16 cellular contexts compared by ENCODE assay signal in genomic region chr5:50922942-50923767, GRCh38.
DNase-seq lines count a peak whose midpoint lies in the region; ATAC-seq and TF ChIP-seq lines count a peak whose summit lies in the region.
"Had no signal": no experiment of that assay in that cellular context is flagged by ENCODE, and none has a peak within 500 bp of the region (broad histone marks: within the 10 kb centered on the region; RNA-seq: fewer than 3 reads in every experiment).

No MANE protein-coding gene starts in this region.

- no peak for ATAC-seq in GM19463 (IDR thresholded peaks at IDR 0.05; ENCODE audit: unreplicated experiment)

- no peaks in the 10 kb centered on the region for H3K4me1 Mint-ChIP-seq in endodermal cell
- H3K4me1 Mint-ChIP-seq in osteocyte (ENCODE audit: unreplicated experiment): no peaks in the 10 kb centered on the region

- H3K36me3 Mint-ChIP-seq in endodermal cell (ENCODE audit: low read depth) (no peaks in the 10 kb centered on the region), osteocyte (ENCODE audit: unreplicated experiment) (no peaks in the 10 kb centered on the region)

- H3K27ac Mint-ChIP-seq in endodermal cell (no peak overlapping the region), osteocyte (ENCODE audit: unreplicated experiment) (no peak overlapping the region)
- H3K27ac Mint-ChIP-seq: HFFc6 had no signal

- 95% methylated on average over 25 to 34 of the region's 34 CpGs for WGBS in endodermal cell (ENCODE audit: insufficient coverage in 1 of 2, insufficient read length in 1 of 2), 2 experiments

- H3K4me3 Mint-ChIP-seq in endodermal cell (no peak overlapping the region), osteocyte (ENCODE audit: unreplicated experiment) (no peak overlapping the region)
- H3K4me3 Mint-ChIP-seq: HFFc6 had no signal

- no peaks in the 10 kb centered on the region for H3K4me1 ChIP-seq in ES-I3 (ENCODE audit: insufficient read depth, low read length)
- H3K4me1 ChIP-seq in endodermal cell (ENCODE audit: control insufficient read depth, insufficient read depth, low read length): no peaks in the 10 kb centered on the region

- H3K36me3 ChIP-seq in ES-I3 (ENCODE audit: insufficient read depth, low read length) (no peaks in the 10 kb centered on the region), endodermal cell (ENCODE audit: control insufficient read depth, insufficient read depth, low read length) (no peaks in the 10 kb centered on the region)
- H3K36me3 ChIP-seq: stomach had no signal

- H3K27me3 Mint-ChIP-seq in endodermal cell (ENCODE audit: insufficient read depth): peaks cover 12% of the 10 kb centered on the region
- peaks cover 19% of the 10 kb centered on the region for H3K27me3 Mint-ChIP-seq in osteocyte (ENCODE audit: unreplicated experiment)

- H3K9ac ChIP-seq in ES-I3 (ENCODE audit: low read depth, low read length) (peak overlapping the region; percentile 15; the same call in 1 of the 2 replicates), endodermal cell (ENCODE audit: extremely low read depth, low read length, poor library complexity, severe bottlenecking) (no peak overlapping the region)

- no peaks in the 10 kb centered on the region for H3K9me3 ChIP-seq in ES-I3 (ENCODE audit: control insufficient read depth, insufficient read depth, low read length)
- no peaks in the 10 kb centered on the region for H3K9me3 ChIP-seq in endodermal cell (ENCODE audit: control insufficient read depth, low read length)
- H3K9me3 ChIP-seq: stomach had no signal

- H3K9me3 Mint-ChIP-seq in endodermal cell (peaks cover 3% of the 10 kb centered on the region), osteocyte (ENCODE audit: unreplicated experiment) (no peaks in the 10 kb centered on the region)

- H3K4me3 ChIP-seq in endodermal cell (ENCODE audit: low read length): no peak overlapping the region

- TF ChIP-seq CTCF in LNCAP (IDR thresholded peaks at IDR 0.05): 0 out of 2 replicates have a peak, but pooled peaks have one; percentile 4
- TF ChIP-seq CTCF in endodermal cell (conservative IDR thresholded peaks at IDR 0.05): no peak
- peak; percentile 4 for TF ChIP-seq CTCF in osteocyte (IDR thresholded peaks at IDR 0.05)

- no peaks in the 10 kb centered on the region for H3K27me3 ChIP-seq in endodermal cell (ENCODE audit: control insufficient read depth, insufficient read depth, low read length, poor library complexity, severe bottlenecking)
- H3K27me3 ChIP-seq: stomach had no signal

- DNase-seq in endodermal cell: peak; percentile 51
- no peak for DNase-seq in osteocyte (ENCODE audit: extremely low spot score, unreplicated experiment)
- DNase-seq in MV-4-11 (lab: John Stamatoyannopoulos, UW): no peak
- no peak for DNase-seq in activated CD4-positive, alpha-beta T cell treated with anti-CD3 and anti-CD28 coated beads, Interleukin-2, amount 50 U/mL, for 1 hour
- no peak for DNase-seq in middle frontal gyrus (ENCODE audit: extremely low spot score, low spot score)
- DNase-seq: C1 segment of cervical spinal cord; HFFc6; NCI-H1930; SIG-M5; stimulated activated CD4-positive, alpha-beta T cell treated with anti-CD3 and anti-CD28 coated beads, Interleukin-12 subunit alpha, Interleukin-12 subunit beta, amount 100 ng/mL, for 4 hours; stomach; T-helper 2 cell had no signal

- no peak overlapping the region for H3K27ac ChIP-seq in endodermal cell (ENCODE audit: low read depth, low read length)
- H3K27ac ChIP-seq: epithelial cell of prostate, stomach had no signal
